Comparison of ENCODE assay signal across 22 cellular contexts in genomic region chr11:123477205-123477907, GRCh38.
"Had no signal": no experiment of that assay in that cellular context is flagged by ENCODE, and none has a peak within 500 bp of the region (broad histone marks: within the 10 kb centered on the region; RNA-seq: fewer than 3 reads in every experiment).

No MANE protein-coding gene starts in this region.

- DNase-seq: activated CD4-positive, alpha-beta T cell treated with anti-CD3 and anti-CD28 coated beads, Interleukin-2, amount 50 U/mL, for 1 hour; activated CD4-positive, CD25-positive, alpha-beta regulatory T cell treated with anti-CD3 and anti-CD28 coated beads, Interleukin-2, amount 50 U/mL, for 72 hours; activated effector memory CD4-positive, alpha-beta T cell treated with Interleukin-2 at 50 U/mL for 16 hours; activated naive CD4-positive, alpha-beta T cell treated with anti-CD3 and anti-CD28 coated beads for 36 hours; endodermal cell; foreskin fibroblast; heart right ventricle; islet precursor cell; left cardiac atrium; pancreas; stimulated activated CD4-positive, alpha-beta T cell treated with anti-CD3 and anti-CD28 coated beads, Interleukin-1b, Interleukin-23, amount 100 ng/mL, for 48 hours; stimulated activated naive CD8-positive, alpha-beta T cell treated with anti-CD3 and anti-CD28 coated beads, Interleukin-15, amount 100 ng/mL, for 72 hours; tibial artery; WERI-Rb-1 had no signal

- H3K4me3 ChIP-seq: heart right ventricle, pancreas, skin epidermis, tibial artery had no signal

- ATAC-seq: stimulated activated naive CD8-positive, alpha-beta T cell treated with anti-CD3 and anti-CD28 coated beads, Interleukin-15, amount 100 ng/mL, for 72 hours had no signal

- H3K4me3 Mint-ChIP-seq: activated naive CD4-positive, alpha-beta T cell treated with anti-CD3 and anti-CD28 coated beads for 36 hours; endodermal cell; memory B cell; nephron; T-helper 2 cell treated with Interferon-gamma antibody and Interleukin-4, amounts not matched to agents 5 μg/mL and 100 μg/mL, for 36 hours had no signal

- H3K27me3 ChIP-seq: heart right ventricle, neutrophil, tibial artery had no signal

- H3K36me3 Mint-ChIP-seq: memory B cell had no signal

- H3K27ac ChIP-seq: coronary artery, epithelial cell of prostate, heart right ventricle, neutrophil, pancreas, skin epidermis, tibial artery, WERI-Rb-1 had no signal

- H3K9me3 ChIP-seq: heart right ventricle, neutrophil, pancreas, tibial artery had no signal

- H3K27me3 Mint-ChIP-seq: activated naive CD8-positive, alpha-beta T cell treated with anti-CD3 and anti-CD28 coated beads, Interleukin-2, amount 10 ng/mL, durations not matched to agents 7 days and 5 days; stimulated activated naive CD8-positive, alpha-beta T cell treated with anti-CD3 and anti-CD28 coated beads, Interleukin-15, amount 100 ng/mL, for 72 hours had no signal

- H3K9me3 Mint-ChIP-seq: activated naive CD4-positive, alpha-beta T cell treated with anti-CD3 and anti-CD28 coated beads for 36 hours; activated naive CD8-positive, alpha-beta T cell treated with anti-CD3 and anti-CD28 coated beads, Interleukin-2, amount 10 ng/mL, durations not matched to agents 7 days and 5 days; endodermal cell; memory B cell; nephron; stimulated activated naive CD8-positive, alpha-beta T cell treated with anti-CD3 and anti-CD28 coated beads, Interleukin-15, amount 100 ng/mL, for 72 hours; T-helper 2 cell treated with Interferon-gamma antibody and Interleukin-4, amounts not matched to agents 5 μg/mL and 100 μg/mL, for 36 hours had no signal

- H3K4me1 ChIP-seq: pancreas had no signal

- H3K27ac Mint-ChIP-seq: activated naive CD4-positive, alpha-beta T cell treated with anti-CD3 and anti-CD28 coated beads for 36 hours; endodermal cell; memory B cell; T-helper 2 cell treated with Interferon-gamma antibody and Interleukin-4, amounts not matched to agents 5 μg/mL and 100 μg/mL, for 36 hours had no signal

- H3K36me3 ChIP-seq: neutrophil, pancreas, tibial artery, WERI-Rb-1 had no signal
